8 cellular contexts compared by ENCODE assay signal in the genomic region with DNA sequence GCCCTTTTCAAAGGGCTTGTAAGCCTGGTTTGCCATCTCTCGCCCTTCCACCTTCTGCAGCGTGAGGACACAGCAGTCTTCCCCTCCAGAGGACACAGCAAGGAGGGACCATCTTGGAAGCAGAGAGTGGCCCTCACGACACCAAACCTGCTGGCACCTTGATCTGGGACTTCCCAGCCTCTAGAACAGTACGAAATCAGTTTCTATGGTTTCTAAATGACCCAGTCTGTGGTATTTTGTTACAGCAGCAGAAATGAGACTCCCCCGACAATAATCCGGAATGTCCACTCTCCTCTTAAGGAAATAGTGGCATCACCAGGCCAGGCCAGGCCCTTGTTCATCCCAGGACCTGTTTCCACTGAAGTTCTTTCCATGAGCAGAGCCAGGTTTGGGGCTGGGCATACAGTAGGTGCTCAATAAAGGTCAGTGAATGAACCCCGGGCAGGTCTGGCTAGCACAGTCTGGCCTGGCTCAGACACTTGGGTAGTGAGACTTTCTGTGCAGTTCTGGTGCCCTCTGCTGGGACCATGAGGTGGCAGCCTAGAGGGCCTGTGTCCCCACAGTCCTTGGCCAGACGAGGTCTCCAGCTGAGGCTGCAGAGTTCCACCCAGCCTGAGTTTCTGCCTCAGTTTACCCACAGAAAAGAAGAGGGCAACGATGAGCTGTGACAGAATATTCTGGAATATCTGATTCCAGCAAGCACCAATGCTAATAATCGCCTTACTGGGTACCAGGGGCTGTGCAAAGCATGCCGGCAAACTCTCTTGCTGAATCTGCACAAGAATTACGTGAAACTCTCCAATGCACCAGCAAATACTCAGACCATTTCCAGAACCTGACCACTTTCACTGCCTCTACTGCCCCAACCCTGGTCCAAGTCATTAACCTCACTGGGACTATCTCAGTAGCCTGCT. TPM values are rescaled to one million over a fixed set of nuclear protein-coding genes. Genes with fewer than 3 reads are reported as not detected.
DNase-seq lines count a peak whose midpoint lies in the region; ATAC-seq and TF ChIP-seq lines count a peak whose summit lies in the region.

No MANE protein-coding gene starts in this region.

- H3K36me3 Mint-ChIP-seq in CD14-positive monocyte = peaks cover 0 to 3% of the 10 kb centered on the region in 2 donors
- H3K36me3 Mint-ChIP-seq in activated naive CD4-positive, alpha-beta T cell treated with anti-CD3 and anti-CD28 coated beads, Interleukin-2, amount 10 ng/mL, durations not matched to agents 7 days and 5 days = peaks cover 3% of the 10 kb centered on the region
- H3K36me3 Mint-ChIP-seq in progenitor cell of endocrine pancreas (ENCODE audit: insufficient read depth) = no peaks in the 10 kb centered on the region

- H3K4me1 Mint-ChIP-seq in CD14-positive monocyte = peaks cover 22% of the 10 kb centered on the region
- H3K4me1 Mint-ChIP-seq in activated naive CD4-positive, alpha-beta T cell treated with anti-CD3 and anti-CD28 coated beads, Interleukin-2, amount 10 ng/mL, durations not matched to agents 7 days and 5 days = peaks cover 13% of the 10 kb centered on the region
- H3K4me1 Mint-ChIP-seq in progenitor cell of endocrine pancreas (ENCODE audit: low read depth) = no peaks in the 10 kb centered on the region

- TF ChIP-seq CTCF in CD14-positive monocyte (IDR thresholded peaks at IDR 0.05) = peak; percentile 91
- TF ChIP-seq CTCF in progenitor cell of endocrine pancreas (IDR thresholded peaks at IDR 0.05; ENCODE audit: unreplicated experiment) = peak; percentile 82

- ATAC-seq in GM19438 (IDR thresholded peaks at IDR 0.05; ENCODE audit: low read depth, unreplicated experiment) = peak; percentile 86
- ATAC-seq in Right ventricle myocardium superior (ENCODE audit: poor library complexity) = peak; percentile 97
- peak; percentile 91 for ATAC-seq in aorta (ENCODE audit: low FRiP score)

- intact Hi-C loops in CD14-positive monocyte (cut with micrococcal nuclease) = loop anchor here (1.0 to 5.0 kb wide), 2 partner anchors 70 to 92 kb away; no protein-coding TSS in a partner anchor
- intact Hi-C loops in Right ventricle myocardium superior (cut with DNase I) = loop anchor here (2.0 kb wide), 1 partner anchor 157 kb away; no protein-coding TSS in a partner anchor
- intact Hi-C loops in aorta (cut with DNase I) = loop anchor here (1.0 to 5.0 kb wide), 4 partner anchors 91 to 160 kb away; no protein-coding TSS in a partner anchor

- H3K9me3 Mint-ChIP-seq in CD14-positive monocyte = no peaks in the 10 kb centered on the region
- no peaks in the 10 kb centered on the region for H3K9me3 Mint-ChIP-seq in activated naive CD4-positive, alpha-beta T cell treated with anti-CD3 and anti-CD28 coated beads, Interleukin-2, amount 10 ng/mL, durations not matched to agents 7 days and 5 days
- no peaks in the 10 kb centered on the region for H3K9me3 Mint-ChIP-seq in progenitor cell of endocrine pancreas (ENCODE audit: low read depth)

- CTCF ChIA-PET in activated naive CD4-positive, alpha-beta T cell treated with anti-CD3 and anti-CD28 coated beads, Interleukin-2, amount 10 ng/mL, durations not matched to agents 7 days and 5 days (lab: Charles Lee) = interaction anchor here (0.6 to 9.5 kb wide), 19 partner anchors 10 to 337 kb away, joined by 3 to 106 read pairs (median 3); partner anchors contain the start of gene ABCB9

- H3K4me3 Mint-ChIP-seq in CD14-positive monocyte = no peak overlapping the region
- no peak overlapping the region for H3K4me3 Mint-ChIP-seq in activated naive CD4-positive, alpha-beta T cell treated with anti-CD3 and anti-CD28 coated beads, Interleukin-2, amount 10 ng/mL, durations not matched to agents 7 days and 5 days
- no peak overlapping the region for H3K4me3 Mint-ChIP-seq in progenitor cell of endocrine pancreas (ENCODE audit: low read depth)

- no peaks in the 10 kb centered on the region for H3K4me1 ChIP-seq in aorta (ENCODE audit: control insufficient read depth in 1 of 2, insufficient read depth in 2 of 2, low read length in 2 of 2)

- no peaks in the 10 kb centered on the region for H3K36me3 ChIP-seq in aorta (ENCODE audit: control insufficient read depth in 1 of 2, insufficient read depth in 2 of 2, low read length in 1 of 2)

- no peaks in the 10 kb centered on the region for H3K27me3 ChIP-seq in aorta (ENCODE audit: control insufficient read depth in 1 of 2, insufficient read depth in 2 of 2, low read length in 1 of 2)

- H3K9me3 ChIP-seq in aorta (ENCODE audit: control insufficient read depth, low read length) = no peaks in the 10 kb centered on the region

- DNase-seq in CD14-positive monocyte (ENCODE audit: low spot score) = peak; percentile 78
- peak; percentile 64 to 74 for DNase-seq in Kasumi-1 (lab: John Stamatoyannopoulos, UW)
- peak; percentile 68 for DNase-seq in SK-N-DZ (ENCODE audit: low spot score)
- DNase-seq in activated naive CD4-positive, alpha-beta T cell treated with anti-CD3 and anti-CD28 coated beads, Interleukin-2, amount 10 ng/mL, durations not matched to agents 7 days and 5 days = peak; percentile 85
- DNase-seq in Right ventricle myocardium superior = peak; percentile 84
- DNase-seq in progenitor cell of endocrine pancreas (ENCODE audit: low spot score, unreplicated experiment) = peak; percentile 52
- peak; percentile 86 to 88 for DNase-seq in aorta

- no peak overlapping the region for H3K27ac ChIP-seq in aorta (ENCODE audit: low read depth in 1 of 2, low read length in 2 of 2)

- peak overlapping the region in 4 of 7 donors; percentile 3 to 35 (median 12) for H3K27ac Mint-ChIP-seq in CD14-positive monocyte
- H3K27ac Mint-ChIP-seq in activated naive CD4-positive, alpha-beta T cell treated with anti-CD3 and anti-CD28 coated beads, Interleukin-2, amount 10 ng/mL, durations not matched to agents 7 days and 5 days = no peak overlapping the region
- H3K27ac Mint-ChIP-seq in progenitor cell of endocrine pancreas = no peak overlapping the region

- 69 to 71% methylated on average over 12 of the region's 12 CpGs for WGBS in aorta, 2 donors

- H3K27me3 Mint-ChIP-seq in CD14-positive monocyte (ENCODE audit: low read depth in 3 of 3) (peaks cover 0 to 4% (median 4%) of the 10 kb centered on the region in 3 donors), progenitor cell of endocrine pancreas (no peaks in the 10 kb centered on the region)
- H3K27me3 Mint-ChIP-seq in activated naive CD4-positive, alpha-beta T cell treated with anti-CD3 and anti-CD28 coated beads, Interleukin-2, amount 10 ng/mL, durations not matched to agents 7 days and 5 days = no peaks in the 10 kb centered on the region

- no peak overlapping the region for H3K4me3 ChIP-seq in aorta (ENCODE audit: low read length in 2 of 2)

RNA-seq across cellular contexts. Expression of gene ABCB9, which starts 14.0 kb away (rescaled TPM):
- polyA plus RNA-seq in CD14-positive monocyte (under 1 TPM; 0.14 to 0.22 TPM), aorta (1 to 10 TPM; 1.1 to 6.6 TPM)
- 7.0 and 8.9 TPM in 2 replicates for polyA plus RNA-seq in SK-N-DZ (2014; cell fraction: cytosol; rRNA removed)
- polyA plus RNA-seq in SK-N-DZ (2014; cell fraction: nucleus; rRNA removed) = 10.2 and 16.0 TPM in 2 replicates
- total RNA-seq in Right ventricle myocardium superior (3.9 TPM), progenitor cell of endocrine pancreas (10.4 and 10.5 TPM in 2 replicates), aorta (10 to 100 TPM in 1 of 2 donors, 1 to 10 TPM in 1; 5.9 to 13.0 TPM)

RNA-seq across cellular contexts. Expression of gene OGFOD2, which starts 22.8 kb away (rescaled TPM):
- polyA plus RNA-seq in CD14-positive monocyte (10 to 100 TPM; 13.0 to 13.6 TPM), aorta (10 to 100 TPM; 14.3 to 16.6 TPM)
- polyA plus RNA-seq in SK-N-DZ (2014; cell fraction: cytosol; rRNA removed) = 27.5 and 33.9 TPM in 2 replicates
- polyA plus RNA-seq in SK-N-DZ (2014; cell fraction: nucleus; rRNA removed) = 77.4 and 108 TPM in 2 replicates
- total RNA-seq in Right ventricle myocardium superior (14.2 TPM), progenitor cell of endocrine pancreas (16.1 and 16.8 TPM in 2 replicates), aorta (10 to 100 TPM in 1 of 2 donors, 1 to 10 TPM in 1; 8.9 to 13.6 TPM)

RNA-seq across cellular contexts. Expression of gene ARL6IP4, which starts 28.2 kb away (rescaled TPM):
- polyA plus RNA-seq in CD14-positive monocyte (100 to 1,000 TPM; 152 to 167 TPM), aorta (100 to 1,000 TPM; 430 to 511 TPM)
- polyA plus RNA-seq in SK-N-DZ (2014; cell fraction: cytosol; rRNA removed) = 290 and 383 TPM in 2 replicates
- polyA plus RNA-seq in SK-N-DZ (2014; cell fraction: nucleus; rRNA removed) = 441 and 504 TPM in 2 replicates
- total RNA-seq in Right ventricle myocardium superior (162 TPM), progenitor cell of endocrine pancreas (122 and 127 TPM in 2 replicates), aorta (100 to 1,000 TPM; 128 to 156 TPM)

RNA-seq across cellular contexts. Expression of gene VPS37B, which starts 56.3 kb away (rescaled TPM):
- polyA plus RNA-seq in CD14-positive monocyte (10 to 100 TPM; 12.3 to 16.4 TPM), aorta (10 to 100 TPM in 1 of 2 donors, 1 to 10 TPM in 1; 7.4 to 17.6 TPM)
- 19.7 TPM in 2 replicates for polyA plus RNA-seq in SK-N-DZ (2014; cell fraction: cytosol; rRNA removed)
- 11.5 and 15.3 TPM in 2 replicates for polyA plus RNA-seq in SK-N-DZ (2014; cell fraction: nucleus; rRNA removed)
- total RNA-seq in Right ventricle myocardium superior (23.9 TPM), progenitor cell of endocrine pancreas (22.9 and 24.2 TPM in 2 replicates), aorta (10 to 100 TPM; 27.1 to 36.4 TPM)

Comparison
In these comparisons a context has a peak if more than half of its experiments do, and no peak if none do; other contexts are left out.
1. H3K27ac Mint-ChIP-seq: peak in CD14-positive monocyte (4 of 7); none in activated naive CD4-positive, alpha-beta T cell treated with anti-CD3 and anti-CD28 coated beads, Interleukin-2, amount 10 ng/mL, durations not matched to agents 7 days and 5 days (single experiment) and progenitor cell of endocrine pancreas (single experiment).
2. Peak in every context shown above with its lines, with median percentiles within 50 percentile points of each other: DNase-seq and ATAC-seq.